In genomic region chr15:100502651-100503050, GRCh38 we compare ENCODE assay signal across 23 cellular contexts. TPM values are rescaled to one million over a fixed set of nuclear protein-coding genes. Genes with fewer than 3 reads are reported as not detected.
"Had no signal": no experiment of that assay in that cellular context is flagged by ENCODE, and none has a peak within 500 bp of the region (broad histone marks: within the 10 kb centered on the region; RNA-seq: fewer than 3 reads in every experiment).

No MANE protein-coding gene starts in this region.

- H3K9ac ChIP-seq: SK-N-SH had no signal

- FAIRE-seq: HepG2 had no signal

- H3K4me2 ChIP-seq: SK-N-SH had no signal

- H3K27ac ChIP-seq: RWPE1 had no signal

- H3K4me3 ChIP-seq: MG63 had no signal

- H3K36me3 ChIP-seq: MG63 had no signal

- H3K9me3 ChIP-seq: MG63, SK-N-SH had no signal

- DNase-seq: IMR-90, Karpas-422, KG1, MG63, NCI-H1092, NCI-H1436, NCI-H187, NCI-H2029, NCI-H2081 treated with DMSO at 0.1 percent for 48 hours, NCI-H2171, NCI-H226, NCI-H446, NCI-H510A, NCI-H524 treated with DMSO at 0.1 percent for 48 hours, NCI-H69, NCI-H774, SHP77, SK-N-SH had no signal

- ATAC-seq: HepG2, Panc1 had no signal

RNA-seq across cellular contexts. Expression of gene CERS3, which starts 26.1 kb away (rescaled TPM):
- total RNA-seq: HepG2, HT1080, IMR-90, SK-MEL-5 had no signal
- polyA plus RNA-seq: HepG2, IMR-90, SK-N-SH had no signal
